In the genomic region with DNA sequence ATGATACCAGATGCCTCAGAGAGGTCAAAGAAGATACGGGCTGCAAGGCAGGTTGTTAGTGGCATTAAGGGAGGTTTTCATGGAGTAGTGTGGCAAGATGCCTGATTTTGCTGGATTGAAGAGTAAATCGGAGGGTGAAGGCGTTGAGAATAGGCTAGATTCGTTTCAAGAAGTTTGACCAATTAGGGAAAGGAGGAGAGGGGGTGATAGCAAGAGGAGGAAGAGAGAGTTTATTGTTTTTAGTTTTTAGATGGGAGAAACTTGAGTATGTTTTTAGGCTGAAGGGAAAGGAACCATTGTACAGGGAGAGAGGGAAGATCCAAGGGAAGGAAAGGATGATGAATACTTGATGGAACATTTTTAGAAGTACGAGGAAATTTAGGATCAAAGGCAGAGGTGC, we compare ENCODE assay signal across 1 cellular context.
TF ChIP-seq lines count a peak whose summit lies in the region.

No MANE protein-coding gene starts in this region.

TF ChIP-seq in IMR-90, 13 proteins besides CTCF, POLR2A, EP300 and RAD21:
- TF ChIP-seq MAZ (IDR thresholded peaks at IDR 0.05; ENCODE audit: borderline replicate concordance, low read depth, low read length) = no peak
- TF ChIP-seq, protein P1, sequence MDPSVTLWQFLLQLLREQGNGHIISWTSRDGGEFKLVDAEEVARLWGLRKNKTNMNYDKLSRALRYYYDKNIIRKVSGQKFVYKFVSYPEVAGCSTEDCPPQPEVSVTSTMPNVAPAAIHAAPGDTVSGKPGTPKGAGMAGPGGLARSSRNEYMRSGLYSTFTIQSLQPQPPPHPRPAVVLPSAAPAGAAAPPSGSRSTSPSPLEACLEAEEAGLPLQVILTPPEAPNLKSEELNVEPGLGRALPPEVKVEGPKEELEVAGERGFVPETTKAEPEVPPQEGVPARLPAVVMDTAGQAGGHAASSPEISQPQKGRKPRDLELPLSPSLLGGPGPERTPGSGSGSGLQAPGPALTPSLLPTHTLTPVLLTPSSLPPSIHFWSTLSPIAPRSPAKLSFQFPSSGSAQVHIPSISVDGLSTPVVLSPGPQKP (IDR thresholded peaks at IDR 0.05; ENCODE audit: borderline replicate concordance, low read depth, low read length) = no peak
- no peak for TF ChIP-seq FOS (IDR thresholded peaks at IDR 0.05; ENCODE audit: low read depth, low read length)
- TF ChIP-seq NFE2L2 (IDR thresholded peaks at IDR 0.05; ENCODE audit: low read depth, low read length) = no peak
- no peak for TF ChIP-seq CEBPB (IDR thresholded peaks at IDR 0.05; ENCODE audit: low read depth, low read length)
- TF ChIP-seq CHD1 (IDR thresholded peaks at IDR 0.05; ENCODE audit: low read depth, low read length) = no peak
- no peak for TF ChIP-seq RCOR1 (IDR thresholded peaks at IDR 0.05; ENCODE audit: insufficient replicate concordance, low read length)
TF ChIP-seq in IMR-90: peak in this region for 0.
